In genomic region chr18:22847392-22847791, GRCh38 we compare ENCODE assay signal across 1 cellular context.
TF ChIP-seq lines count a peak whose summit lies in the region.

No MANE protein-coding gene starts in this region.

TF ChIP-seq in IMR-90, 13 proteins besides CTCF, POLR2A, EP300 and RAD21:
- TF ChIP-seq, protein P1, sequence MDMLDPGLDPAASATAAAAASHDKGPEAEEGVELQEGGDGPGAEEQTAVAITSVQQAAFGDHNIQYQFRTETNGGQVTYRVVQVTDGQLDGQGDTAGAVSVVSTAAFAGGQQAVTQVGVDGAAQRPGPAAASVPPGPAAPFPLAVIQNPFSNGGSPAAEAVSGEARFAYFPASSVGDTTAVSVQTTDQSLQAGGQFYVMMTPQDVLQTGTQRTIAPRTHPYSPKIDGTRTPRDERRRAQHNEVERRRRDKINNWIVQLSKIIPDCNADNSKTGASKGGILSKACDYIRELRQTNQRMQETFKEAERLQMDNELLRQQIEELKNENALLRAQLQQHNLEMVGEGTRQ (IDR thresholded peaks at IDR 0.05; ENCODE audit: low read depth, low read length): no peak
- TF ChIP-seq RFX5 (IDR thresholded peaks at IDR 0.05; ENCODE audit: low read depth, low read length) (no peak), SMC3 (IDR thresholded peaks at IDR 0.05; ENCODE audit: low read depth, low read length) (no peak), RCOR1 (IDR thresholded peaks at IDR 0.05; ENCODE audit: insufficient replicate concordance, low read length) (no peak), BHLHE40 (IDR thresholded peaks at IDR 0.05; ENCODE audit: low read depth, low read length) (no peak), CHD1 (IDR thresholded peaks at IDR 0.05; ENCODE audit: low read depth, low read length) (no peak), CEBPB (IDR thresholded peaks at IDR 0.05; ENCODE audit: low read depth, low read length) (no peak), FOS (IDR thresholded peaks at IDR 0.05; ENCODE audit: low read depth, low read length) (no peak), MXI1 (IDR thresholded peaks at IDR 0.05; ENCODE audit: borderline replicate concordance, low read depth, low read length) (no peak), MAFK (IDR thresholded peaks at IDR 0.05; ENCODE audit: low read depth, low read length) (no peak), MAZ (IDR thresholded peaks at IDR 0.05; ENCODE audit: borderline replicate concordance, low read depth, low read length) (no peak), NFE2L2 (IDR thresholded peaks at IDR 0.05; ENCODE audit: low read depth, low read length) (no peak), ELK1 (IDR thresholded peaks at IDR 0.05; ENCODE audit: borderline replicate concordance, low read depth, low read length) (no peak)
